In the genomic region with DNA sequence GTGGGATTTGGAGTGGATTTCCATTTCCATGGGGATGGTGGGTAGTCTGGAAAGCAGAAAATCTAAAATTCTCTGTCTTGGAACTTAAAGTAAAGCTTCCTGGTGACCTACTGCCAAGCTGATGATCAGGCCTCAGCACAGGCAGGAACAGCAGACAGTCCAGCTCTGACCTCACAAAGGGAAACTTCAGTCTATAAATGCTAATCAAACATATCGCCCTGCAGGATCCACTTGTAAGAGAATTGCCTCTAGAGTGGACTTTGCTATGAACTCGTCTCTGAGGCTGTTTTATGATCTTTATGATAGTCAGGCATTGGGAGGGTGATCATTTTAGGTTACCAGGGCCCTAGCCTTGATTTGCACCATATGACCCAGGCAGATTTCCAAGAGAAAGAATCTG, we compare ENCODE assay signal across 17 cellular contexts.
A peak's percentile ranks its signal among the peaks of the same experiment; 100 is the strongest.
DNase-seq lines count a peak whose midpoint lies in the region; ATAC-seq and TF ChIP-seq lines count a peak whose summit lies in the region.
"Had no signal": no experiment of that assay in that cellular context is flagged by ENCODE, and none has a peak within 500 bp of the region (broad histone marks: within the 10 kb centered on the region; RNA-seq: fewer than 3 reads in every experiment).

No MANE protein-coding gene starts in this region.

- H3K27ac ChIP-seq in Peyer's patch (peak overlapping the region in 3 of 4 donors; percentile 26 to 77 (median 70)), right lobe of liver (peak overlapping the region in 2 of 3 donors; percentile 9 to 16), endodermal cell (ENCODE audit: low read depth, low read length) (no peak overlapping the region)

- DNase-seq in DMS53 treated with DMSO at 0.1 percent for 48 hours (lab: John Stamatoyannopoulos, UW; ENCODE audit: unreplicated experiment) (peak; percentile 59), Peyer's patch (peak in 1 of 3 donors; percentile 69), right lobe of liver (no peak), superior temporal gyrus (ENCODE audit: extremely low spot score) (peak; percentile 27), BE2C (no peak), endodermal cell (no peak), NCI-H226 (no peak)
- DNase-seq: ACHN; COR-L47; GOT3; NCI-H1105 treated with DMSO at 0.1 percent for 48 hours; NCI-H1694; NCI-H2081 treated with DMSO at 0.1 percent for 48 hours; NCI-H524; NK-92 treated with Interleukin-12 subunit alpha and Interleukin-12 subunit beta, amount 100 ng/mL, for 24 hours; Right ventricle myocardium superior had no signal

- H3K4me1 ChIP-seq in Peyer's patch (peaks cover 0 to 46% (median 2%) of the 10 kb centered on the region in 4 donors), right lobe of liver (peaks cover 0 to 63% (median 18%) of the 10 kb centered on the region in 4 donors), BE2C (no peaks in the 10 kb centered on the region), endodermal cell (ENCODE audit: control insufficient read depth, insufficient read depth, low read length) (no peaks in the 10 kb centered on the region)

- TF ChIP-seq CTCF in Peyer's patch (IDR thresholded peaks at IDR 0.05), result no peak
- no peak for TF ChIP-seq CTCF in right lobe of liver (IDR thresholded peaks at IDR 0.05)
- no peak for TF ChIP-seq CTCF in BE2C (IDR thresholded peaks at IDR 0.05; ENCODE audit: low read depth, low read length)
- no peak for TF ChIP-seq CTCF in endodermal cell (conservative IDR thresholded peaks at IDR 0.05)

- no peaks in the 10 kb centered on the region for H3K27me3 ChIP-seq in Peyer's patch
- H3K27me3 ChIP-seq in right lobe of liver, result no peaks in the 10 kb centered on the region
- H3K27me3 ChIP-seq in BE2C, result no peaks in the 10 kb centered on the region; the same call in 1 of the 2 replicates
- H3K27me3 ChIP-seq in endodermal cell (ENCODE audit: control insufficient read depth, insufficient read depth, low read length, poor library complexity, severe bottlenecking), result no peaks in the 10 kb centered on the region

- H3K36me3 ChIP-seq in Peyer's patch, result no peaks in the 10 kb centered on the region
- H3K36me3 ChIP-seq in right lobe of liver, result no peaks in the 10 kb centered on the region
- no peaks in the 10 kb centered on the region for H3K36me3 ChIP-seq in BE2C
- no peaks in the 10 kb centered on the region for H3K36me3 ChIP-seq in endodermal cell (ENCODE audit: control insufficient read depth, insufficient read depth, low read length)

- no peaks in the 10 kb centered on the region for H3K9me3 Mint-ChIP-seq in endodermal cell

- WGBS in right lobe of liver (ENCODE audit: insufficient coverage, low coverage, low lambda C conversion rate, missing lambda C conversion rate), result 22% methylated on average over 1 of the region's 2 CpGs
- 81 to 86% methylated on average over 2 of the region's 2 CpGs for WGBS in endodermal cell (ENCODE audit: insufficient coverage in 1 of 2, insufficient read length in 1 of 2), 2 experiments

- H3K4me3 Mint-ChIP-seq in endodermal cell, result no peak overlapping the region

- no peak overlapping the region for H3K27ac Mint-ChIP-seq in endodermal cell

- intact Hi-C loops in right lobe of liver (cut with DNase I), result no loop called here

- H3K9me3 ChIP-seq in Peyer's patch (no peaks in the 10 kb centered on the region), right lobe of liver (no peaks in the 10 kb centered on the region), BE2C (no peaks in the 10 kb centered on the region), endodermal cell (ENCODE audit: control insufficient read depth, low read length) (no peaks in the 10 kb centered on the region)

- H3K4me3 ChIP-seq in Peyer's patch (no peak overlapping the region), right lobe of liver (no peak overlapping the region), BE2C (ENCODE audit: low read depth, low read length) (no peak overlapping the region), endodermal cell (ENCODE audit: low read length) (no peak overlapping the region)

- no peaks in the 10 kb centered on the region for H3K27me3 Mint-ChIP-seq in endodermal cell (ENCODE audit: insufficient read depth)

- peak; percentile 15 to 57 (median 24) for ATAC-seq in right lobe of liver
- ATAC-seq: HCT116 had no signal

- TF ChIP-seq POLR2A in Peyer's patch (IDR thresholded peaks at IDR 0.05) (peak in 1 of 2 donors; percentile 66), right lobe of liver (IDR thresholded peaks at IDR 0.05) (no peak)

- H3K36me3 Mint-ChIP-seq in endodermal cell (ENCODE audit: low read depth), result no peaks in the 10 kb centered on the region

- no peak overlapping the region for H3K9ac ChIP-seq in endodermal cell (ENCODE audit: extremely low read depth, low read length, poor library complexity, severe bottlenecking)

- H3K4me1 Mint-ChIP-seq in endodermal cell, result peaks cover 3% of the 10 kb centered on the region

Comparison
In these comparisons a context has a peak if more than half of its experiments do, and no peak if none do; other contexts are left out.
1. DNase-seq: peak in DMS53 treated with DMSO at 0.1 percent for 48 hours (single experiment) and superior temporal gyrus (single experiment); none in right lobe of liver (0 of 3), BE2C (single experiment), endodermal cell (single experiment) and NCI-H226 (single experiment).